Comparison of ENCODE assay signal across 14 cellular contexts in the genomic region with DNA sequence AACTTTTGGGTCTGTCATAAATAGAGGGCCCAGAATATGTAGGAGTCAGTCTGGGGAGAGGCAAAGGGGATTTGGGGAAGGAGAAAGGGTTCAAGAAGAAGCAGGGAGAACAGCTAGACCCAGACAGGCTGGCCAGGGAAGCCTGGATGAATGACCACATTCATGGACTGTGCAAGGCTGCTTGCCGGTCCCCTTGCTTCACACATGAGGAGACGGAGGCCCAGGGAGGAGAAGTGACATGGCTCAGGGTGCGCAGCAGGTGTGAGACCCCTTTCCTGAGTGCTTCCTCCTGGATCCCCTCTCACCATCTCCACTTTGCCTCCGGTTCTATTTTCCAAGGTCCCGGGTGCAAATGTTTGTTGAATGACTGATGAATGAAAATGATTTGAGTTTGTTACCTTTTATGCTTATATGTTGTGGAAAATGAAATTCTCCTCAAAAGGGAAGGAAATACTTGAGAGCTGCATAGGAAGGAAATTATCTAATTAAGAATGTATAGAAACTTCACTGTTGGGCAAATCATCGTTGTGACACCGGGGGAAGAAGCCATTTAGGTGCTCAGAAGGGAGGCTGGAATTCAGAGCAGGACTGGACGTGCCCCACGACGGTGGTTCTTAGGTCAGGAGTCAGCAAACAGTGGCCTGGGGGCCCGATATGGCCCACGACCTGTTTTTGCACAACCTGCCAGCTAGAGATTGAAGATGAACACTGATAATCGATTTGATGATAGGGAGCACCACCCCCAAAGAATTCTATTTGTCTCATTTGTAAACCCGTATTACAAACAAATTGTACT. TPM values are rescaled to one million over a fixed set of nuclear protein-coding genes. Genes with fewer than 3 reads are reported as not detected.
A peak's percentile ranks its signal among the peaks of the same experiment; 100 is the strongest.
DNase-seq lines count a peak whose midpoint lies in the region; ATAC-seq and TF ChIP-seq lines count a peak whose summit lies in the region.
"Had no signal": no experiment of that assay in that cellular context is flagged by ENCODE, and none has a peak within 500 bp of the region (broad histone marks: within the 10 kb centered on the region; RNA-seq: fewer than 3 reads in every experiment).

No MANE protein-coding gene starts in this region.

- H3K9ac ChIP-seq in BLaER1 treated with 17β-estradiol and CSF1 and Interleukin-3, amounts not matched to agents 10 nM and 100 nM, result peak overlapping the region in 6 of 11 experiments; percentile 45 to 76 (median 74); a peak in 11 of 22 replicates

- no peak for TF ChIP-seq CTCF in GM06990 (IDR thresholded peaks at IDR 0.05; ENCODE audit: insufficient read depth, low read length, poor library complexity, severe bottlenecking)

- H3K27ac Mint-ChIP-seq in activated T-helper 2 cell treated with anti-CD3 and anti-CD28 coated beads, Interferon-gamma antibody, Interleukin-2, Interleukin-4, amounts not matched to agents 10 μg/mL and 5 μg/mL and 100 μg/mL, durations not matched to agents 14 hours and 24 hours and 36 hours, result peak overlapping the region; percentile 70
- peak overlapping the region in 3 of 6 donors; percentile 31 to 75 (median 35) for H3K27ac Mint-ChIP-seq in naive B cell
- H3K27ac Mint-ChIP-seq: activated CD4-positive, alpha-beta T cell treated with anti-CD3 and anti-CD28 coated beads for 36 hours; activated naive CD8-positive, alpha-beta T cell had no signal

- peaks cover 0 to 24% (median 0%) of the 10 kb centered on the region in 11 experiments; a peak in 3 of 22 replicates for H4K20me1 ChIP-seq in BLaER1 treated with 17β-estradiol and CSF1 and Interleukin-3, amounts not matched to agents 10 nM and 100 nM

- DNase-seq in GM06990 (ENCODE audit: extremely low read depth, insufficient read length) (no peak), naive B cell (no peak), amniotic stem cell (lab: John Stamatoyannopoulos, UW) (no peak), D341Med (ENCODE audit: low spot score) (no peak), NCI-H524 (lab: John Stamatoyannopoulos, UW) (no peak)
- DNase-seq in activated T-helper 2 cell treated with anti-CD3 and anti-CD28 coated beads, Interferon-gamma antibody, Interleukin-2, Interleukin-4, amounts not matched to agents 10 μg/mL and 5 μg/mL and 100 μg/mL, durations not matched to agents 14 hours and 24 hours and 36 hours (ENCODE audit: low spot score), result no peak
- DNase-seq: activated CD4-positive, alpha-beta T cell treated with anti-CD3 and anti-CD28 coated beads for 36 hours; H7; NCI-H1694; stimulated activated naive CD4-positive, alpha-beta T cell treated with Interleukin-2 at 50 U/mL for 16 hours had no signal

- peak overlapping the region in 7 of 11 experiments; percentile 15 to 78 (median 52); a peak in 12 of 22 replicates for H3K27ac ChIP-seq in BLaER1 treated with 17β-estradiol and CSF1 and Interleukin-3, amounts not matched to agents 10 nM and 100 nM

- H3K36me3 ChIP-seq in BLaER1 treated with 17β-estradiol and CSF1 and Interleukin-3, amounts not matched to agents 10 nM and 100 nM, result peaks cover 0 to 22% (median 0%) of the 10 kb centered on the region in 11 experiments; a peak in 4 of 22 replicates
- no peaks in the 10 kb centered on the region for H3K36me3 ChIP-seq in GM06990 (ENCODE audit: control insufficient read depth, insufficient read depth, low read length)

- no peaks in the 10 kb centered on the region for H3K27me3 ChIP-seq in BLaER1 treated with 17β-estradiol and CSF1 and Interleukin-3, amounts not matched to agents 10 nM and 100 nM
- H3K27me3 ChIP-seq in GM06990 (replicated peaks; ENCODE audit: control insufficient read depth, insufficient read depth, low read length), result no peaks in the 10 kb centered on the region

- H3K27me3 Mint-ChIP-seq in activated T-helper 2 cell treated with anti-CD3 and anti-CD28 coated beads, Interferon-gamma antibody, Interleukin-2, Interleukin-4, amounts not matched to agents 10 μg/mL and 5 μg/mL and 100 μg/mL, durations not matched to agents 14 hours and 24 hours and 36 hours (ENCODE audit: low read depth), result no peaks in the 10 kb centered on the region
- peaks cover 3 to 8% (median 6%) of the 10 kb centered on the region in 3 donors for H3K27me3 Mint-ChIP-seq in naive B cell
- H3K27me3 Mint-ChIP-seq: activated naive CD8-positive, alpha-beta T cell had no signal

- H3K4me1 ChIP-seq in BLaER1 treated with 17β-estradiol and CSF1 and Interleukin-3, amounts not matched to agents 10 nM and 100 nM, result peaks cover 26 to 97% (median 69%) of the 10 kb centered on the region in 10 experiments

- H3K36me3 Mint-ChIP-seq in activated T-helper 2 cell treated with anti-CD3 and anti-CD28 coated beads, Interferon-gamma antibody, Interleukin-2, Interleukin-4, amounts not matched to agents 10 μg/mL and 5 μg/mL and 100 μg/mL, durations not matched to agents 14 hours and 24 hours and 36 hours (ENCODE audit: low read depth), result no peaks in the 10 kb centered on the region
- H3K36me3 Mint-ChIP-seq in naive B cell, result peaks cover 0 to 3% of the 10 kb centered on the region in 2 donors
- H3K36me3 Mint-ChIP-seq: activated naive CD8-positive, alpha-beta T cell had no signal

- peaks cover 24% of the 10 kb centered on the region for H3K4me1 Mint-ChIP-seq in activated T-helper 2 cell treated with anti-CD3 and anti-CD28 coated beads, Interferon-gamma antibody, Interleukin-2, Interleukin-4, amounts not matched to agents 10 μg/mL and 5 μg/mL and 100 μg/mL, durations not matched to agents 14 hours and 24 hours and 36 hours (ENCODE audit: low read depth)
- peaks cover 36 to 53% (median 41%) of the 10 kb centered on the region in 3 donors for H3K4me1 Mint-ChIP-seq in naive B cell

- no peaks in the 10 kb centered on the region for H3K9me3 ChIP-seq in BLaER1 treated with 17β-estradiol and CSF1 and Interleukin-3, amounts not matched to agents 10 nM and 100 nM (replicated peaks in 1 of 11)

- H3K4me3 Mint-ChIP-seq in activated T-helper 2 cell treated with anti-CD3 and anti-CD28 coated beads, Interferon-gamma antibody, Interleukin-2, Interleukin-4, amounts not matched to agents 10 μg/mL and 5 μg/mL and 100 μg/mL, durations not matched to agents 14 hours and 24 hours and 36 hours (ENCODE audit: low read depth), result peak overlapping the region; percentile 67
- peak overlapping the region; percentile 11 to 91 (median 80) for H3K4me3 Mint-ChIP-seq in naive B cell
- H3K4me3 Mint-ChIP-seq: activated CD4-positive, alpha-beta T cell treated with anti-CD3 and anti-CD28 coated beads for 36 hours; activated naive CD8-positive, alpha-beta T cell had no signal

- ATAC-seq in naive B cell (ENCODE audit: low read depth in 2 of 2) (no peak), HG02571 (IDR thresholded peaks at IDR 0.05; ENCODE audit: unreplicated experiment) (no peak)
- ATAC-seq: activated CD4-positive, alpha-beta T cell treated with anti-CD3 and anti-CD28 coated beads for 36 hours had no signal

- intact Hi-C loops in activated T-helper 2 cell treated with anti-CD3 and anti-CD28 coated beads, Interferon-gamma antibody, Interleukin-2, Interleukin-4, amounts not matched to agents 10 μg/mL and 5 μg/mL and 100 μg/mL, durations not matched to agents 14 hours and 24 hours and 36 hours (cut with micrococcal nuclease), result loop anchor here (10.0 kb wide), 1 partner anchor 164 kb away; a partner anchor contains a TSS

- H3K4me2 ChIP-seq in BLaER1 treated with 17β-estradiol and CSF1 and Interleukin-3, amounts not matched to agents 10 nM and 100 nM, result peak overlapping the region; percentile 75 to 99 (median 82)

- peak overlapping the region in 7 of 10 experiments; percentile 20 to 82 (median 65); a peak in 13 of 20 replicates for H3K4me3 ChIP-seq in BLaER1 treated with 17β-estradiol and CSF1 and Interleukin-3, amounts not matched to agents 10 nM and 100 nM
- H3K4me3 ChIP-seq in GM06990 (replicated peaks; ENCODE audit: low read depth, low read length), result peak overlapping the region; percentile 30; the same call in 1 of the 2 replicates

- no peaks in the 10 kb centered on the region for H3K9me3 Mint-ChIP-seq in activated T-helper 2 cell treated with anti-CD3 and anti-CD28 coated beads, Interferon-gamma antibody, Interleukin-2, Interleukin-4, amounts not matched to agents 10 μg/mL and 5 μg/mL and 100 μg/mL, durations not matched to agents 14 hours and 24 hours and 36 hours
- H3K9me3 Mint-ChIP-seq in naive B cell, result no peaks in the 10 kb centered on the region

RNA-seq across cellular contexts. Expression of a gene that starts 0.6 kb away (rescaled TPM):
- total RNA-seq in activated T-helper 2 cell treated with anti-CD3 and anti-CD28 coated beads, Interferon-gamma antibody, Interleukin-2, Interleukin-4, amounts not matched to agents 10 μg/mL and 5 μg/mL and 100 μg/mL, durations not matched to agents 14 hours and 24 hours and 36 hours, result 7.0 and 8.4 TPM in 2 replicates
- polyA plus RNA-seq in naive B cell (ENCODE audit: low read depth in 6 of 6), result 1 to 10 TPM in 4 of 6 donors, under 1 TPM in 2; 0.27 to 4.4 (median 1.6) TPM
- total RNA-seq: H7 had no signal

RNA-seq across cellular contexts. Expression of a gene that starts 43.4 kb away (rescaled TPM):
- not detected in 2 replicates for total RNA-seq in activated T-helper 2 cell treated with anti-CD3 and anti-CD28 coated beads, Interferon-gamma antibody, Interleukin-2, Interleukin-4, amounts not matched to agents 10 μg/mL and 5 μg/mL and 100 μg/mL, durations not matched to agents 14 hours and 24 hours and 36 hours
- not detected for polyA plus RNA-seq in naive B cell (ENCODE audit: low read depth in 6 of 6)
- total RNA-seq: activated CD4-positive, alpha-beta T cell treated with anti-CD3 and anti-CD28 coated beads for 36 hours; H7; SK-MEL-5 had no signal

RNA-seq across cellular contexts. Expression of a gene that starts 46.4 kb away (rescaled TPM):
- total RNA-seq in activated T-helper 2 cell treated with anti-CD3 and anti-CD28 coated beads, Interferon-gamma antibody, Interleukin-2, Interleukin-4, amounts not matched to agents 10 μg/mL and 5 μg/mL and 100 μg/mL, durations not matched to agents 14 hours and 24 hours and 36 hours, result 0.11 TPM in 1 of 2 replicates, not detected in the other
- not detected for polyA plus RNA-seq in naive B cell (ENCODE audit: low read depth in 6 of 6)

RNA-seq across cellular contexts. Expression of a gene that starts 57.8 kb away (rescaled TPM):
- total RNA-seq in activated T-helper 2 cell treated with anti-CD3 and anti-CD28 coated beads, Interferon-gamma antibody, Interleukin-2, Interleukin-4, amounts not matched to agents 10 μg/mL and 5 μg/mL and 100 μg/mL, durations not matched to agents 14 hours and 24 hours and 36 hours, result 15.1 and 15.3 TPM in 2 replicates
- polyA plus RNA-seq in naive B cell (ENCODE audit: low read depth in 6 of 6), result 10 to 100 TPM; 48.8 to 79.2 (median 68.8) TPM
